24 cellular contexts compared by ENCODE assay signal in the genomic region with DNA sequence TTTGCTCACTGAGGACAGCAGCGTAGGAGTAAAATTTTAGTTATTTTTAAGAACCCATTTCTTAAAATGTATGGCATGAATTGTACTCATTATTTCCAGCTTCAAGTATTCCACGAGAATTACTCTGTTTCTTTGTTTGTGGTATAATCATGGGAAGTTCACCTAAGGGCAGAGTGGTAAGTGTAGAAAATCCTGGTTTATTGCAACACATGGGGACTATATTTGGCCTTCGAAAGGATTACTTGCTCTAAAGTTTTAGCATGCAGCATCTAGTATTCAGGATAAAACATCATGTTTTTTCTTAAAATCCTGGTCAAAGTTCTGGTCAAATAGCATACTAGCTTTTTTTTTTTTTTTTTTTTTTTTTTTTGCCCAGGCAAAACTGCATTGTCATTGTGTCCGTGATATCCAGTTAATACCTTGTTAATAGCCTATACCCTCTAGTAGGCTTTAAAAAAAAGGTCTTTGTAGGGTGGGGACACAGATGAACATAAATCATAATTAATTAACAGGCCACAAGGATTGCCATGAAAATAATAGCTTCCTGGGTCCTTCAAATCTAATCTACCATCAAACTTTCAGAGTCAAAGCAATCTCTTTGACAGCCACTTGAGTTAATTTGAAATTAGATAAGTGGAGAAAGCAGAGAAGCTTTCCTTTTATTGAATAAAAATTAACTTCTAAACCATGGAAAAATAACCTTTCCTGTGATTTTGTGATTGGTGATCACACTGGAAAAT. TPM values are rescaled to one million over a fixed set of nuclear protein-coding genes. Genes with fewer than 3 reads are reported as not detected.
DNase-seq lines count a peak whose midpoint lies in the region; ATAC-seq and TF ChIP-seq lines count a peak whose summit lies in the region.
"Had no signal": no experiment of that assay in that cellular context is flagged by ENCODE, and none has a peak within 500 bp of the region (broad histone marks: within the 10 kb centered on the region; RNA-seq: fewer than 3 reads in every experiment).

No MANE protein-coding gene starts in this region.

- 58% methylated on average over 4 of the region's 4 CpGs for WGBS in SK-N-SH (ENCODE audit: low lambda C conversion rate)

- no peaks in the 10 kb centered on the region for H3K9me3 Mint-ChIP-seq in activated naive CD8-positive, alpha-beta T cell treated with anti-CD3 and anti-CD28 coated beads for 36 hours
- H3K9me3 Mint-ChIP-seq: activated naive CD4-positive, alpha-beta T cell treated with anti-CD3 and anti-CD28 coated beads, Interleukin-2, amount 50 U/mL, for 72 hours had no signal

- no peak overlapping the region for H3K4me2 ChIP-seq in SK-N-SH

- H3K36me3 ChIP-seq in SK-N-SH (replicated peaks in 1 of 2; ENCODE audit: control insufficient read depth in 1 of 2, insufficient read depth in 2 of 2, low read length in 1 of 2): no peaks in the 10 kb centered on the region
- H3K36me3 ChIP-seq: BE2C, SJCRH30, stomach, transverse colon had no signal

- no peaks in the 10 kb centered on the region for H4K20me1 ChIP-seq in SK-N-SH (ENCODE audit: insufficient read depth)

- TF ChIP-seq EP300 in SK-N-SH (IDR thresholded peaks at IDR 0.05; ENCODE audit: borderline replicate concordance in 1 of 2, low read depth in 1 of 2, low read length in 1 of 2): no peak

- H3K27me3 Mint-ChIP-seq in activated naive CD8-positive, alpha-beta T cell treated with anti-CD3 and anti-CD28 coated beads for 36 hours: peaks cover 4% of the 10 kb centered on the region

- no peak overlapping the region for H3K4me3 Mint-ChIP-seq in activated naive CD8-positive, alpha-beta T cell treated with anti-CD3 and anti-CD28 coated beads for 36 hours

- no peak for TF ChIP-seq RAD21 in SK-N-SH (IDR thresholded peaks at IDR 0.05; ENCODE audit: low read length)

- DNase-seq in SK-N-SH: no peak
- peak; percentile 3 for DNase-seq in NCI-H69 (lab: John Stamatoyannopoulos, UW)
- peak; percentile 31 for DNase-seq in fibroblast of mammary gland (ENCODE audit: low read depth)
- no peak for DNase-seq in T-helper 9 cell
- DNase-seq in ureter (ENCODE audit: low spot score): no peak
- DNase-seq in activated naive CD8-positive, alpha-beta T cell treated with anti-CD3 and anti-CD28 coated beads for 36 hours: no peak
- DNase-seq in SW 1271 (lab: John Stamatoyannopoulos, UW): no peak
- DNase-seq: 8988T; BE2C; Caco-2; DND-41; kidney; NCI-H1694; nucleus accumbens; OCI-M1; SJCRH30; stimulated activated CD4-positive, alpha-beta T cell treated with anti-CD3 and anti-CD28 coated beads, Interleukin-12 subunit alpha, Interleukin-12 subunit beta, amount 100 ng/mL, for 4 hours; stomach; T-helper 2 cell; transverse colon had no signal

- no peak overlapping the region for H3K9ac ChIP-seq in SK-N-SH

- H2AFZ ChIP-seq in SK-N-SH (ENCODE audit: low read depth): no peak overlapping the region

- H3K79me2 ChIP-seq in SK-N-SH (ENCODE audit: insufficient read depth): no peaks in the 10 kb centered on the region; the same call in 1 of the 2 replicates

- POLR2A ChIA-PET in SK-N-SH (lab: Yijun Ruan, JAX): no interaction called here

- TF ChIP-seq CTCF in SK-N-SH (IDR thresholded peaks at IDR 0.05) (no peak), fibroblast of mammary gland (conservative IDR thresholded peaks at IDR 0.05; ENCODE audit: control insufficient read depth, insufficient read depth, low read depth, low read length) (no peak)

- no peak overlapping the region for H3K4me3 ChIP-seq in SK-N-SH (ENCODE audit: low read depth in 2 of 2, low read length in 1 of 2)
- H3K4me3 ChIP-seq in fibroblast of mammary gland (ENCODE audit: control insufficient read depth, low read depth, low read length): no peak overlapping the region
- H3K4me3 ChIP-seq: SJCRH30, stomach, transverse colon had no signal

- CTCF ChIA-PET in SK-N-SH (lab: Yijun Ruan, JAX): no interaction called here

- H3K9me2 ChIP-seq in SK-N-SH: no peaks in the 10 kb centered on the region

- peak overlapping the region; percentile 9 to 89; a peak in 3 of 4 replicates for H3K27ac ChIP-seq in SK-N-SH (ENCODE audit: low read depth in 2 of 2, low read length in 1 of 2)
- H3K27ac ChIP-seq: HL-60, SJCRH30, stomach, transverse colon had no signal

- no peak for ATAC-seq in SK-N-SH treated with all-trans-retinoic acid at 6 μM for 48 hours
- ATAC-seq: activated naive CD4-positive, alpha-beta T cell treated with anti-CD3 and anti-CD28 coated beads, Interleukin-2, amount 50 U/mL, for 72 hours; HepG2 had no signal

- H3K4me1 ChIP-seq in SK-N-SH (ENCODE audit: control insufficient read depth in 1 of 2, insufficient read depth in 2 of 2, low read depth in 1 of 2, low read length in 1 of 2): peaks cover 0 to 21% of the 10 kb centered on the region in 2 experiments; a peak in 2 of 4 replicates
- H3K4me1 ChIP-seq: Caco-2, stomach, transverse colon had no signal

- no peaks in the 10 kb centered on the region for H3K9me3 ChIP-seq in SK-N-SH
- H3K9me3 ChIP-seq: BE2C, Caco-2, SJCRH30, stomach, transverse colon had no signal

- H3F3A ChIP-seq in SK-N-SH (replicated peaks; ENCODE audit: insufficient read depth): peaks cover 58% of the 10 kb centered on the region

- H3K36me3 Mint-ChIP-seq in activated naive CD8-positive, alpha-beta T cell treated with anti-CD3 and anti-CD28 coated beads for 36 hours: no peaks in the 10 kb centered on the region
- H3K36me3 Mint-ChIP-seq: activated naive CD4-positive, alpha-beta T cell treated with anti-CD3 and anti-CD28 coated beads, Interleukin-2, amount 50 U/mL, for 72 hours had no signal

- H3K27ac Mint-ChIP-seq in activated naive CD8-positive, alpha-beta T cell treated with anti-CD3 and anti-CD28 coated beads for 36 hours: no peak overlapping the region
- H3K27ac Mint-ChIP-seq: activated naive CD4-positive, alpha-beta T cell treated with anti-CD3 and anti-CD28 coated beads, Interleukin-2, amount 50 U/mL, for 72 hours had no signal

- no peaks in the 10 kb centered on the region for H3K27me3 ChIP-seq in SK-N-SH (ENCODE audit: insufficient read depth)
- H3K27me3 ChIP-seq: BE2C, SJCRH30, stomach, transverse colon had no signal

- H3K4me1 Mint-ChIP-seq in activated naive CD8-positive, alpha-beta T cell treated with anti-CD3 and anti-CD28 coated beads for 36 hours: no peaks in the 10 kb centered on the region

TF ChIP-seq in SK-N-SH, 30 proteins besides CTCF, POLR2A, EP300 and RAD21 (continues in another document):
- no peak for TF ChIP-seq RFX5 (IDR thresholded peaks at IDR 0.05; ENCODE audit: low read length)
- TF ChIP-seq CHD2 (IDR thresholded peaks at IDR 0.05; ENCODE audit: low read length, partially characterized antibody): no peak
- TF ChIP-seq FOXJ3 (CRISPR knock-in tag; IDR thresholded peaks at IDR 0.05): no peak
- TF ChIP-seq, protein P1, sequence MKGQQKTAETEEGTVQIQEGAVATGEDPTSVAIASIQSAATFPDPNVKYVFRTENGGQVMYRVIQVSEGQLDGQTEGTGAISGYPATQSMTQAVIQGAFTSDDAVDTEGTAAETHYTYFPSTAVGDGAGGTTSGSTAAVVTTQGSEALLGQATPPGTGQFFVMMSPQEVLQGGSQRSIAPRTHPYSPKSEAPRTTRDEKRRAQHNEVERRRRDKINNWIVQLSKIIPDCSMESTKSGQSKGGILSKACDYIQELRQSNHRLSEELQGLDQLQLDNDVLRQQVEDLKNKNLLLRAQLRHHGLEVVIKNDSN (IDR thresholded peaks at IDR 0.05; ENCODE audit: borderline replicate concordance, low read depth): no peak
- TF ChIP-seq, protein P2, sequence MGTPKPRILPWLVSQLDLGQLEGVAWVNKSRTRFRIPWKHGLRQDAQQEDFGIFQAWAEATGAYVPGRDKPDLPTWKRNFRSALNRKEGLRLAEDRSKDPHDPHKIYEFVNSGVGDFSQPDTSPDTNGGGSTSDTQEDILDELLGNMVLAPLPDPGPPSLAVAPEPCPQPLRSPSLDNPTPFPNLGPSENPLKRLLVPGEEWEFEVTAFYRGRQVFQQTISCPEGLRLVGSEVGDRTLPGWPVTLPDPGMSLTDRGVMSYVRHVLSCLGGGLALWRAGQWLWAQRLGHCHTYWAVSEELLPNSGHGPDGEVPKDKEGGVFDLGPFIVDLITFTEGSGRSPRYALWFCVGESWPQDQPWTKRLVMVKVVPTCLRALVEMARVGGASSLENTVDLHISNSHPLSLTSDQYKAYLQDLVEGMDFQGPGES (IDR thresholded peaks at IDR 0.05; ENCODE audit: low read depth, low read length): no peak
- TF ChIP-seq POLR2AphosphoS5 (IDR thresholded peaks at IDR 0.05; ENCODE audit: low read depth, low read length): no peak
- TF ChIP-seq MXI1 (IDR thresholded peaks at IDR 0.05; ENCODE audit: low read depth, low read length): no peak
- TF ChIP-seq YY1 (IDR thresholded peaks at IDR 0.05; ENCODE audit: low read depth): no peak

TF ChIP-seq in SK-N-SH treated with all-trans-retinoic acid at 6 μM for 48 hours, 23 proteins besides CTCF, POLR2A, EP300 and RAD21 (continues in another document):
- TF ChIP-seq OSR1 (CRISPR knock-in tag; IDR thresholded peaks at IDR 0.05) (no peak), TCF4 (CRISPR knock-in tag; IDR thresholded peaks at IDR 0.05; ENCODE audit: borderline replicate concordance) (no peak), RARB (CRISPR knock-in tag; IDR thresholded peaks at IDR 0.05) (no peak), ZFP30 (CRISPR knock-in tag; IDR thresholded peaks at IDR 0.05) (no peak), ZNF70 (CRISPR knock-in tag; IDR thresholded peaks at IDR 0.05) (no peak), ZFP3 (CRISPR knock-in tag; IDR thresholded peaks at IDR 0.05) (no peak), BACH2 (CRISPR knock-in tag; IDR thresholded peaks at IDR 0.05; ENCODE audit: borderline replicate concordance) (no peak)
- TF ChIP-seq, protein P3, sequence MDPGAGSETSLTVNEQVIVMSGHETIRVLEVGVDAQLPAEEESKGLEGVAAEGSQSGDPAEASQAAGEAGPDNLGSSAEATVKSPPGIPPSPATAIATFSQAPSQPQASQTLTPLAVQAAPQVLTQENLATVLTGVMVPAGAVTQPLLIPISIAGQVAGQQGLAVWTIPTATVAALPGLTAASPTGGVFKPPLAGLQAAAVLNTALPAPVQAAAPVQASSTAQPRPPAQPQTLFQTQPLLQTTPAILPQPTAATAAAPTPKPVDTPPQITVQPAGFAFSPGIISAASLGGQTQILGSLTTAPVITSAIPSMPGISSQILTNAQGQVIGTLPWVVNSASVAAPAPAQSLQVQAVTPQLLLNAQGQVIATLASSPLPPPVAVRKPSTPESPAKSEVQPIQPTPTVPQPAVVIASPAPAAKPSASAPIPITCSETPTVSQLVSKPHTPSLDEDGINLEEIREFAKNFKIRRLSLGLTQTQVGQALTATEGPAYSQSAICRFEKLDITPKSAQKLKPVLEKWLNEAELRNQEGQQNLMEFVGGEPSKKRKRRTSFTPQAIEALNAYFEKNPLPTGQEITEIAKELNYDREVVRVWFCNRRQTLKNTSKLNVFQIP (CRISPR knock-in tag; IDR thresholded peaks at IDR 0.05; ENCODE audit: borderline replicate concordance, low read depth): no peak

RNA-seq across cellular contexts. Expression of a gene that starts 44.6 kb away (rescaled TPM):
- polyA plus RNA-seq in SK-N-SH (2012; rRNA removed): 81.9 and 84.7 TPM in 2 replicates
- 113 and 118 TPM in 2 replicates for polyA plus RNA-seq in SK-N-SH (2012; cell fraction: cytosol; rRNA removed)
- polyA plus RNA-seq in SK-N-SH (2012; cell fraction: nucleus; rRNA removed): 98.6 and 151 TPM in 2 replicates
- 13.7 TPM for total RNA-seq in ureter
- total RNA-seq in activated naive CD8-positive, alpha-beta T cell treated with anti-CD3 and anti-CD28 coated beads for 36 hours: not detected
- total RNA-seq: activated naive CD4-positive, alpha-beta T cell treated with anti-CD3 and anti-CD28 coated beads, Interleukin-2, amount 50 U/mL, for 72 hours; Caco-2; HepG2 had no signal
- polyA plus RNA-seq: HepG2 had no signal

Comparison
In these comparisons a context has a peak if more than half of its experiments do, and no peak if none do; other contexts are left out.
1. DNase-seq: peak in NCI-H69 (single experiment) and fibroblast of mammary gland (single experiment); none in SK-N-SH (single experiment), T-helper 9 cell (single experiment), ureter (single experiment), activated naive CD8-positive, alpha-beta T cell treated with anti-CD3 and anti-CD28 coated beads for 36 hours (single experiment) and SW 1271 (0 of 2).
2. RNA of a gene that starts 44.6 kb away (total RNA-seq): 13.7 TPM in ureter (single experiment); not detected in activated naive CD8-positive, alpha-beta T cell treated with anti-CD3 and anti-CD28 coated beads for 36 hours; every median in the first group is over 10 times any median in the second.